Comparison of ENCODE assay signal across 15 cellular contexts in genomic region chr21:41247561-41247968, GRCh38.
DNase-seq lines count a peak whose midpoint lies in the region; ATAC-seq and TF ChIP-seq lines count a peak whose summit lies in the region.
"Had no signal": no experiment of that assay in that cellular context is flagged by ENCODE, and none has a peak within 500 bp of the region (broad histone marks: within the 10 kb centered on the region; RNA-seq: fewer than 3 reads in every experiment).

No MANE protein-coding gene starts in this region.

- intact Hi-C loops in lower lobe of right lung (cut with DNase I) (no loop called here), testis (cut with DNase I; ENCODE audit: low total_unique reads) (no loop called here)

- TF ChIP-seq CTCF in LNCaP clone FGC (IDR thresholded peaks at IDR 0.05; ENCODE audit: control insufficient read depth, extremely low read depth, insufficient read depth) (no peak), brain microvascular endothelial cell (IDR thresholded peaks at IDR 0.05; ENCODE audit: low read depth, low read length, missing control alignments) (no peak), lower lobe of right lung (IDR thresholded peaks at IDR 0.05) (no peak), testis (IDR thresholded peaks at IDR 0.05) (no peak)

- H3K4me3 ChIP-seq in LNCaP clone FGC (ENCODE audit: low read depth, low read length) (no peak overlapping the region), brain microvascular endothelial cell (ENCODE audit: low read depth, low read length) (no peak overlapping the region), lower lobe of right lung (no peak overlapping the region), testis (peak overlapping the region in 1 of 2 donors; percentile 2)

- TF ChIP-seq POLR2A in testis (IDR thresholded peaks at IDR 0.05), result no peak

- no peaks in the 10 kb centered on the region for H3K9me3 ChIP-seq in lower lobe of right lung
- H3K9me3 ChIP-seq in testis, result no peaks in the 10 kb centered on the region

- in situ Hi-C loops in brain microvascular endothelial cell (cut with HindIII; ENCODE audit: low pct_ligation_motif_present, low sequenced_read_pairs), result no loop called here

- WGBS in testis, 2 donors, result 55 to 62% methylated on average over 25 of the region's 25 CpGs

- DNase-seq in LNCaP clone FGC (ENCODE audit: low read depth) (peak; percentile 53), brain microvascular endothelial cell (peak; percentile 66), lower lobe of right lung (no peak), testis (peak; percentile 48), mesenteric fat pad (ENCODE audit: low spot score) (no peak), NOMO-1 treated with DMSO at 0.1 percent for 48 hours (lab: John Stamatoyannopoulos, UW; ENCODE audit: unreplicated experiment) (no peak)
- DNase-seq: activated CD8-positive, alpha-beta T cell treated with anti-CD3 and anti-CD28 coated beads, Interleukin-2, amount 10 ng/mL, durations not matched to agents 7 days and 5 days; CD4-positive, alpha-beta T cell; foreskin fibroblast; NCI-H345; nucleus accumbens; T-helper 9 cell had no signal

- H3K27me3 ChIP-seq in brain microvascular endothelial cell (replicated peaks), result no peaks in the 10 kb centered on the region
- H3K27me3 ChIP-seq in lower lobe of right lung (ENCODE audit: low read depth), result no peaks in the 10 kb centered on the region
- H3K27me3 ChIP-seq in testis, result no peaks in the 10 kb centered on the region

- ATAC-seq in lower lobe of right lung (peak; percentile 37 to 94), GM18868 (IDR thresholded peaks at IDR 0.05; ENCODE audit: unreplicated experiment) (no peak), GM21515 (IDR thresholded peaks at IDR 0.05; ENCODE audit: unreplicated experiment) (no peak)
- ATAC-seq: activated CD8-positive, alpha-beta T cell treated with anti-CD3 and anti-CD28 coated beads, Interleukin-2, amount 10 ng/mL, durations not matched to agents 7 days and 5 days; stimulated activated memory B cell treated with anti-CD40 and anti-IgM and Interleukin-4, amounts not matched to agents 10 μg/mL and 1 μg/mL and 100 μg/mL, for 72 hours had no signal

- H3K27ac ChIP-seq in brain microvascular endothelial cell (peak overlapping the region; percentile 47), lower lobe of right lung (no peak overlapping the region), testis (peak overlapping the region in 1 of 2 donors; percentile 77)

- no peaks in the 10 kb centered on the region for H3K4me1 ChIP-seq in lower lobe of right lung
- no peaks in the 10 kb centered on the region for H3K4me1 ChIP-seq in testis

- H3K36me3 ChIP-seq in brain microvascular endothelial cell (replicated peaks), result no peaks in the 10 kb centered on the region
- peaks cover 17% of the 10 kb centered on the region for H3K36me3 ChIP-seq in lower lobe of right lung
- H3K36me3 ChIP-seq in testis (ENCODE audit: low read depth, missing control alignments), result no peaks in the 10 kb centered on the region

Comparison
In these comparisons a context has a peak if more than half of its experiments do, and no peak if none do; other contexts are left out.
1. DNase-seq: peak in LNCaP clone FGC (single experiment), brain microvascular endothelial cell (single experiment) and testis (single experiment); none in lower lobe of right lung (single experiment), mesenteric fat pad (single experiment) and NOMO-1 treated with DMSO at 0.1 percent for 48 hours (single experiment).
2. ATAC-seq: peak in lower lobe of right lung (2 of 2); none in GM18868 (single experiment) and GM21515 (single experiment).